Comparison of ENCODE assay signal across 2 cellular contexts in genomic region chr10:97078280-97079156, GRCh38.
TF ChIP-seq lines count a peak whose summit lies in the region.

No MANE protein-coding gene starts in this region.

TF ChIP-seq in HepG2, 621 proteins besides CTCF, POLR2A, EP300 and RAD21 (continued from another document):
- TF ChIP-seq, protein P1, sequence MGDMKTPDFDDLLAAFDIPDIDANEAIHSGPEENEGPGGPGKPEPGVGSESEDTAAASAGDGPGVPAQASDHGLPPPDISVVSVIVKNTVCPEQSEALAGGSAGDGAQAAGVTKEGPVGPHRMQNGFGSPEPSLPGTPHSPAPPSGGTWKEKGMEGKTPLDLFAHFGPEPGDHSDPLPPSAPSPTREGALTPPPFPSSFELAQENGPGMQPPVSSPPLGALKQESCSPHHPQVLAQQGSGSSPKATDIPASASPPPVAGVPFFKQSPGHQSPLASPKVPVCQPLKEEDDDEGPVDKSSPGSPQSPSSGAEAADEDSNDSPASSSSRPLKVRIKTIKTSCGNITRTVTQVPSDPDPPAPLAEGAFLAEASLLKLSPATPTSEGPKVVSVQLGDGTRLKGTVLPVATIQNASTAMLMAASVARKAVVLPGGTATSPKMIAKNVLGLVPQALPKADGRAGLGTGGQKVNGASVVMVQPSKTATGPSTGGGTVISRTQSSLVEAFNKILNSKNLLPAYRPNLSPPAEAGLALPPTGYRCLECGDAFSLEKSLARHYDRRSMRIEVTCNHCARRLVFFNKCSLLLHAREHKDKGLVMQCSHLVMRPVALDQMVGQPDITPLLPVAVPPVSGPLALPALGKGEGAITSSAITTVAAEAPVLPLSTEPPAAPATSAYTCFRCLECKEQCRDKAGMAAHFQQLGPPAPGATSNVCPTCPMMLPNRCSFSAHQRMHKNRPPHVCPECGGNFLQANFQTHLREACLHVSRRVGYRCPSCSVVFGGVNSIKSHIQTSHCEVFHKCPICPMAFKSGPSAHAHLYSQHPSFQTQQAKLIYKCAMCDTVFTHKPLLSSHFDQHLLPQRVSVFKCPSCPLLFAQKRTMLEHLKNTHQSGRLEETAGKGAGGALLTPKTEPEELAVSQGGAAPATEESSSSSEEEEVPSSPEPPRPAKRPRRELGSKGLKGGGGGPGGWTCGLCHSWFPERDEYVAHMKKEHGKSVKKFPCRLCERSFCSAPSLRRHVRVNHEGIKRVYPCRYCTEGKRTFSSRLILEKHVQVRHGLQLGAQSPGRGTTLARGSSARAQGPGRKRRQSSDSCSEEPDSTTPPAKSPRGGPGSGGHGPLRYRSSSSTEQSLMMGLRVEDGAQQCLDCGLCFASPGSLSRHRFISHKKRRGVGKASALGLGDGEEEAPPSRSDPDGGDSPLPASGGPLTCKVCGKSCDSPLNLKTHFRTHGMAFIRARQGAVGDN (CRISPR knock-in tag; IDR thresholded peaks at IDR 0.05), result peak; percentile 35; the same call in 1 of the 2 replicates

TF ChIP-seq in WTC11, 78 proteins besides CTCF, POLR2A, EP300 and RAD21:
- TF ChIP-seq ARID4B (CRISPR knock-in tag; IDR thresholded peaks at IDR 0.05; ENCODE audit: borderline replicate concordance), result no peak
- no peak for TF ChIP-seq E2F4 (CRISPR knock-in tag; IDR thresholded peaks at IDR 0.05; ENCODE audit: borderline replicate concordance, low read depth)
- no peak for TF ChIP-seq ZNF416 (CRISPR knock-in tag; IDR thresholded peaks at IDR 0.05)
- no peak for TF ChIP-seq ZNF121 (CRISPR knock-in tag; IDR thresholded peaks at IDR 0.05)
- TF ChIP-seq ZNF219 (CRISPR knock-in tag; IDR thresholded peaks at IDR 0.05; ENCODE audit: borderline replicate concordance), result no peak
